Comparison of ENCODE assay signal across 13 cellular contexts in the genomic region with DNA sequence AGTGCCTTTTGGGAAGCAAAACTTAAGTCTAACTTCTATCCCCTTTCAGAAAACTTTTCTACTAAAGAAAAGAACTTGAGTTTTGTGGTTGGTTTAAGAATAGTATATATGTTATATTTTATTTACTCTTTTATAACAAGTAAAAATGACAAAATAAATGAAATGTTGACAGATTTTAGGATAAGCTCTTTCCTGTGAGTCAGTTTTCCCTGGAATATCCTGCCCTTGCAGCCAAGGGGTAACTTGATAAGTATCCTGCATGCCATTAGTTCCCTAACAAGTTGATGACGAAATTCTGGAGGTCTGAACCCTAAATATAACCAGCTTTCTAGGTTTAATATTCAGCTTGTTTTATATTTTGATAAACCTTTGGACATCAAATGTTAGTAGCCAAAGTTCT. TPM values are rescaled to one million over a fixed set of nuclear protein-coding genes. Genes with fewer than 3 reads are reported as not detected.
DNase-seq lines count a peak whose midpoint lies in the region; ATAC-seq and TF ChIP-seq lines count a peak whose summit lies in the region.
"Had no signal": no experiment of that assay in that cellular context is flagged by ENCODE, and none has a peak within 500 bp of the region (broad histone marks: within the 10 kb centered on the region; RNA-seq: fewer than 3 reads in every experiment).

No MANE protein-coding gene starts in this region.

- no peak for TF ChIP-seq POLR2A in adrenal gland (IDR thresholded peaks at IDR 0.05)

- CTCF ChIA-PET in activated CD4-positive, alpha-beta T cell treated with anti-CD3 and anti-CD28 coated beads, Interleukin-2, amount 10 ng/mL, durations not matched to agents 7 days and 5 days (lab: Charles Lee): no interaction called here

- POLR2A ChIA-PET in activated CD4-positive, alpha-beta T cell treated with anti-CD3 and anti-CD28 coated beads, Interleukin-2, amount 10 ng/mL, durations not matched to agents 7 days and 5 days (lab: Charles Lee): no interaction called here

- H3K36me3 Mint-ChIP-seq in stimulated activated memory B cell treated with anti-CD40 and anti-IgM and Interleukin-4, amounts not matched to agents 10 μg/mL and 1 μg/mL and 100 μg/mL, for 72 hours: peaks cover 13% of the 10 kb centered on the region
- peaks cover 7% of the 10 kb centered on the region for H3K36me3 Mint-ChIP-seq in activated CD4-positive, alpha-beta T cell treated with anti-CD3 and anti-CD28 coated beads, Interleukin-2, amount 10 ng/mL, durations not matched to agents 7 days and 5 days (ENCODE audit: low read depth)

- intact Hi-C loops in adrenal gland (cut with DNase I): no loop called here

- H3K4me3 Mint-ChIP-seq in stimulated activated memory B cell treated with anti-CD40 and anti-IgM and Interleukin-4, amounts not matched to agents 10 μg/mL and 1 μg/mL and 100 μg/mL, for 72 hours: no peak overlapping the region
- no peak overlapping the region for H3K4me3 Mint-ChIP-seq in activated CD4-positive, alpha-beta T cell treated with anti-CD3 and anti-CD28 coated beads, Interleukin-2, amount 10 ng/mL, durations not matched to agents 7 days and 5 days
- H3K4me3 Mint-ChIP-seq: activated naive CD8-positive, alpha-beta T cell treated with anti-CD3 and anti-CD28 coated beads for 36 hours had no signal

- no peak for ATAC-seq in stimulated activated memory B cell treated with anti-CD40 and anti-IgM and Interleukin-4, amounts not matched to agents 10 μg/mL and 1 μg/mL and 100 μg/mL, for 72 hours
- ATAC-seq in GM19467 (IDR thresholded peaks at IDR 0.05; ENCODE audit: unreplicated experiment): no peak
- ATAC-seq: stimulated activated naive CD8-positive, alpha-beta T cell treated with anti-CD3 and anti-CD28 coated beads, Interleukin-15, Interleukin-2, amounts not matched to agents 100 U/mL and 50 U/mL, for 24 hours had no signal

- TF ChIP-seq CTCF in adrenal gland (IDR thresholded peaks at IDR 0.05) (no peak), foreskin fibroblast (IDR thresholded peaks at IDR 0.05; ENCODE audit: low read depth, low read length) (no peak)

- no peaks in the 10 kb centered on the region for H3K27me3 Mint-ChIP-seq in stimulated activated memory B cell treated with anti-CD40 and anti-IgM and Interleukin-4, amounts not matched to agents 10 μg/mL and 1 μg/mL and 100 μg/mL, for 72 hours
- no peaks in the 10 kb centered on the region for H3K27me3 Mint-ChIP-seq in activated CD4-positive, alpha-beta T cell treated with anti-CD3 and anti-CD28 coated beads, Interleukin-2, amount 10 ng/mL, durations not matched to agents 7 days and 5 days
- H3K27me3 Mint-ChIP-seq: activated naive CD8-positive, alpha-beta T cell treated with anti-CD3 and anti-CD28 coated beads for 36 hours had no signal

- no peaks in the 10 kb centered on the region for H3K9me3 Mint-ChIP-seq in stimulated activated memory B cell treated with anti-CD40 and anti-IgM and Interleukin-4, amounts not matched to agents 10 μg/mL and 1 μg/mL and 100 μg/mL, for 72 hours
- no peaks in the 10 kb centered on the region for H3K9me3 Mint-ChIP-seq in activated CD4-positive, alpha-beta T cell treated with anti-CD3 and anti-CD28 coated beads, Interleukin-2, amount 10 ng/mL, durations not matched to agents 7 days and 5 days
- H3K9me3 Mint-ChIP-seq: activated naive CD8-positive, alpha-beta T cell treated with anti-CD3 and anti-CD28 coated beads for 36 hours had no signal

- H3K36me3 ChIP-seq in adrenal gland (replicated peaks in 1 of 2): no peaks in the 10 kb centered on the region
- H3K36me3 ChIP-seq: WERI-Rb-1 had no signal

- WGBS in adrenal gland, 4 donors: 26 to 50% (median 29%) methylated on average over 1 of the region's 1 CpG

- peaks cover 17% of the 10 kb centered on the region for H3K4me1 Mint-ChIP-seq in stimulated activated memory B cell treated with anti-CD40 and anti-IgM and Interleukin-4, amounts not matched to agents 10 μg/mL and 1 μg/mL and 100 μg/mL, for 72 hours
- H3K4me1 Mint-ChIP-seq in activated CD4-positive, alpha-beta T cell treated with anti-CD3 and anti-CD28 coated beads, Interleukin-2, amount 10 ng/mL, durations not matched to agents 7 days and 5 days: peaks cover 14% of the 10 kb centered on the region

- peak overlapping the region; percentile 2 for H3K27ac Mint-ChIP-seq in stimulated activated memory B cell treated with anti-CD40 and anti-IgM and Interleukin-4, amounts not matched to agents 10 μg/mL and 1 μg/mL and 100 μg/mL, for 72 hours
- no peak overlapping the region for H3K27ac Mint-ChIP-seq in activated CD4-positive, alpha-beta T cell treated with anti-CD3 and anti-CD28 coated beads, Interleukin-2, amount 10 ng/mL, durations not matched to agents 7 days and 5 days
- H3K27ac Mint-ChIP-seq: activated naive CD8-positive, alpha-beta T cell treated with anti-CD3 and anti-CD28 coated beads for 36 hours had no signal

- DNase-seq in HCEC 1CT (peak; percentile 80), adrenal gland (peak in 3 of 7 donors; percentile 27 to 53 (median 27)), foreskin fibroblast (peak; percentile 60 to 79), iPS-NIHi11 (ENCODE audit: low spot score) (no peak)
- DNase-seq in activated CD4-positive, alpha-beta T cell treated with anti-CD3 and anti-CD28 coated beads, Interleukin-2, amount 10 ng/mL, durations not matched to agents 7 days and 5 days: no peak
- DNase-seq: activated naive CD8-positive, alpha-beta T cell treated with anti-CD3 and anti-CD28 coated beads for 36 hours; foreskin melanocyte; GOT3; right cardiac atrium; stimulated activated naive CD8-positive, alpha-beta T cell treated with anti-CD3 and anti-CD28 coated beads, Interleukin-15, Interleukin-2, amounts not matched to agents 100 U/mL and 50 U/mL, for 24 hours; WERI-Rb-1 had no signal

- peak overlapping the region in 3 of 5 donors; percentile 20 to 43 (median 23) for H3K27ac ChIP-seq in adrenal gland
- H3K27ac ChIP-seq: WERI-Rb-1 had no signal

- H3K4me3 ChIP-seq in adrenal gland (no peak overlapping the region), foreskin fibroblast (ENCODE audit: low read depth in 1 of 2, low read length in 2 of 2) (no peak overlapping the region)

- no peaks in the 10 kb centered on the region for H3K27me3 ChIP-seq in adrenal gland

- peaks cover 0 to 45% of the 10 kb centered on the region in 2 donors for H3K4me1 ChIP-seq in adrenal gland (replicated peaks in 1 of 2)

- H3K9me3 ChIP-seq in adrenal gland (replicated peaks in 1 of 3): no peaks in the 10 kb centered on the region

RNA-seq across cellular contexts. Expression of a gene that starts 7.3 kb away (rescaled TPM):
- 10 to 100 TPM; 16.6 to 90.0 (median 50.6) TPM for total RNA-seq in adrenal gland
- polyA plus RNA-seq in adrenal gland: 10 to 100 TPM in 2 of 3 donors, 1 to 10 TPM in 1; 3.1 to 17.9 (median 15.8) TPM
- total RNA-seq in activated CD4-positive, alpha-beta T cell treated with anti-CD3 and anti-CD28 coated beads, Interleukin-2, amount 10 ng/mL, durations not matched to agents 7 days and 5 days: 1 to 10 TPM; 2.1 to 2.2 TPM
- total RNA-seq: activated naive CD8-positive, alpha-beta T cell treated with anti-CD3 and anti-CD28 coated beads for 36 hours had no signal

Comparison
In these comparisons a context has a peak if more than half of its experiments do, and no peak if none do; other contexts are left out.
1. DNase-seq: peak in HCEC 1CT (single experiment) and foreskin fibroblast (2 of 2); none in activated CD4-positive, alpha-beta T cell treated with anti-CD3 and anti-CD28 coated beads, Interleukin-2, amount 10 ng/mL, durations not matched to agents 7 days and 5 days (single experiment) and iPS-NIHi11 (single experiment).
2. RNA of a gene that starts 7.3 kb away (total RNA-seq): 16.6 to 90.0 TPM in adrenal gland; 2.1 to 2.2 TPM in activated CD4-positive, alpha-beta T cell treated with anti-CD3 and anti-CD28 coated beads, Interleukin-2, amount 10 ng/mL, durations not matched to agents 7 days and 5 days; every median in the first group is over 4 times any median in the second.